20 cellular contexts compared by ENCODE assay signal in the genomic region with DNA sequence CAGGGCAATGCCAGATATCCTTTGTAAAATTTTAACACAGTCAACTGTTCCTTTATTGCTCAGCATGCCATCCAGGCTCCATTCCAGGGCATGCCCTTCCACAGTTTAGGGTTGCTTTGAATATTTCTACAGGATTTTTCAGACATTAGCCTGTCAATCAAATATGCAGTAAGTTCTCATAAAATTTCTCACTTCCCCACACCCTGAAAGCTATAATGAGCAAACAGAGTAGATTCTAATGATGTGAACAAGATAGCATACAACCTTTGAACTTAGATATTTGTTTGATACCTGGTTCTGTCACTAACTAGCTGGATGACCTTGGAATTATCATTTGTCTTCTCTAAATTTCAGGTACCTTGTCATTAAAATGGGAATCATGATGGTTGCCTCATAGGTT.
"Had no signal": no experiment of that assay in that cellular context is flagged by ENCODE, and none has a peak within 500 bp of the region (broad histone marks: within the 10 kb centered on the region; RNA-seq: fewer than 3 reads in every experiment).

No MANE protein-coding gene starts in this region.

- ATAC-seq: activated naive CD8-positive, alpha-beta T cell treated with anti-CD3 and anti-CD28 coated beads, Interleukin-2, amount 50 U/mL, for 24 hours; effector memory CD8-positive, alpha-beta T cell; heart left ventricle; left cardiac atrium; right cardiac atrium; upper lobe of right lung had no signal

- H3K27me3 Mint-ChIP-seq: activated naive CD8-positive, alpha-beta T cell treated with anti-CD3 and anti-CD28 coated beads, Interleukin-2, amount 50 U/mL, for 24 hours; dendritic cell treated with granulocyte-macrophage colony-stimulating factor and Interleukin-4, amounts not matched to agents 40 ng/mL and 50 ng/mL, for 4 days; effector memory CD8-positive, alpha-beta T cell had no signal

- FAIRE-seq: bronchial epithelial cell, small intestine had no signal

- H3K4me1 Mint-ChIP-seq: activated naive CD8-positive, alpha-beta T cell treated with anti-CD3 and anti-CD28 coated beads, Interleukin-2, amount 50 U/mL, for 24 hours; neural crest cell had no signal

- H3K27ac Mint-ChIP-seq: activated naive CD4-positive, alpha-beta T cell treated with anti-CD3 and anti-CD28 coated beads for 36 hours; activated naive CD8-positive, alpha-beta T cell treated with anti-CD3 and anti-CD28 coated beads, Interleukin-2, amount 50 U/mL, for 24 hours; dendritic cell treated with granulocyte-macrophage colony-stimulating factor and Interleukin-4, amounts not matched to agents 40 ng/mL and 50 ng/mL, for 4 days; effector memory CD8-positive, alpha-beta T cell had no signal

- H3K9me3 Mint-ChIP-seq: dendritic cell treated with granulocyte-macrophage colony-stimulating factor and Interleukin-4, amounts not matched to agents 40 ng/mL and 50 ng/mL, for 4 days; neural crest cell had no signal

- H3K27me3 ChIP-seq: heart left ventricle, stomach, testis, upper lobe of right lung had no signal

- H3K4me3 ChIP-seq: heart left ventricle, prostate gland, stomach, testis, upper lobe of right lung had no signal

- H3K4me3 Mint-ChIP-seq: activated naive CD4-positive, alpha-beta T cell treated with anti-CD3 and anti-CD28 coated beads for 36 hours; activated naive CD8-positive, alpha-beta T cell treated with anti-CD3 and anti-CD28 coated beads, Interleukin-2, amount 50 U/mL, for 24 hours; dendritic cell treated with granulocyte-macrophage colony-stimulating factor and Interleukin-4, amounts not matched to agents 40 ng/mL and 50 ng/mL, for 4 days; effector memory CD8-positive, alpha-beta T cell; neural crest cell had no signal

- H3K4me1 ChIP-seq: heart left ventricle, prostate gland, stomach, testis, upper lobe of right lung had no signal

- DNase-seq: activated CD4-positive, CD25-positive, alpha-beta regulatory T cell treated with anti-CD3 and anti-CD28 coated beads, Interleukin-2, amount 50 U/mL, for 72 hours; activated naive CD4-positive, alpha-beta T cell treated with anti-CD3 and anti-CD28 coated beads for 36 hours; activated naive CD8-positive, alpha-beta T cell treated with anti-CD3 and anti-CD28 coated beads, Interleukin-2, amount 50 U/mL, for 24 hours; activated T-cell treated with anti-CD3 and anti-CD28 coated beads for 4 hours; aorta; effector memory CD8-positive, alpha-beta T cell; foreskin melanocyte; heart left ventricle; left cardiac atrium; midbrain; right cardiac atrium; small intestine; stomach; T-helper 9 cell; testis; upper lobe of right lung had no signal

- H3K9me3 ChIP-seq: heart left ventricle, prostate gland, stomach, testis, upper lobe of right lung had no signal

- H3K27ac ChIP-seq: heart left ventricle, prostate gland, stomach, testis, upper lobe of right lung had no signal

- H3K36me3 ChIP-seq: heart left ventricle, prostate gland, stomach, upper lobe of right lung had no signal
